In the genomic region with DNA sequence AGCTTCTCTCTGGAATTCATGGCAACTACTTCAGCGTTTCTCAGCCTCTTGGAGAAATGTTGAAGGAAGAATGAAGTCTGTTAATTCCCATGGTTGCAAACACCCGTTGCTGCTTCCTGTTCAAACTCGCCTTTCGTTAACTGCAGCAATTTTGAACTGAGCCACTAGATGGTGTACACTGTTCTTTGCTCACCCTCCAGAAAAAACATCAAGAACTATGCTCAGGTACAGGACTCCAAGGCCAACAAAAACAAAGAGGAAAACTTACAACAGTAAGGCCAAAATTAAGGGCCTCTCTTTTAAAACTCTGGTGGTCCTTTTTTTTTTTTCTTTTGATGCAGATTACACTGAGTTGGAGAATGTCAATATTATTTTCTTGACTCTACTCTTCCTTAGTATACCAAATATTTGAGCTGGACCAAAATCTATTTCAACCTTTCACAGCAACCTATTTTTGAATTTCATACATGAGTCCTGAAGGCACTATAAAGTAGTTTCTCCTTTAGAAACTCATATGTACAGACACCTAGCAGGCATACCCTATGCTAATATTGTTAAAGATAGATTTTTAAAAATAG, we compare ENCODE assay signal across 2 cellular contexts.
TF ChIP-seq lines count a peak whose summit lies in the region.

No MANE protein-coding gene starts in this region.

TF ChIP-seq in GM23338, 12 proteins besides CTCF, POLR2A, EP300 and RAD21 (continued from another document):
- TF ChIP-seq, protein P1, sequence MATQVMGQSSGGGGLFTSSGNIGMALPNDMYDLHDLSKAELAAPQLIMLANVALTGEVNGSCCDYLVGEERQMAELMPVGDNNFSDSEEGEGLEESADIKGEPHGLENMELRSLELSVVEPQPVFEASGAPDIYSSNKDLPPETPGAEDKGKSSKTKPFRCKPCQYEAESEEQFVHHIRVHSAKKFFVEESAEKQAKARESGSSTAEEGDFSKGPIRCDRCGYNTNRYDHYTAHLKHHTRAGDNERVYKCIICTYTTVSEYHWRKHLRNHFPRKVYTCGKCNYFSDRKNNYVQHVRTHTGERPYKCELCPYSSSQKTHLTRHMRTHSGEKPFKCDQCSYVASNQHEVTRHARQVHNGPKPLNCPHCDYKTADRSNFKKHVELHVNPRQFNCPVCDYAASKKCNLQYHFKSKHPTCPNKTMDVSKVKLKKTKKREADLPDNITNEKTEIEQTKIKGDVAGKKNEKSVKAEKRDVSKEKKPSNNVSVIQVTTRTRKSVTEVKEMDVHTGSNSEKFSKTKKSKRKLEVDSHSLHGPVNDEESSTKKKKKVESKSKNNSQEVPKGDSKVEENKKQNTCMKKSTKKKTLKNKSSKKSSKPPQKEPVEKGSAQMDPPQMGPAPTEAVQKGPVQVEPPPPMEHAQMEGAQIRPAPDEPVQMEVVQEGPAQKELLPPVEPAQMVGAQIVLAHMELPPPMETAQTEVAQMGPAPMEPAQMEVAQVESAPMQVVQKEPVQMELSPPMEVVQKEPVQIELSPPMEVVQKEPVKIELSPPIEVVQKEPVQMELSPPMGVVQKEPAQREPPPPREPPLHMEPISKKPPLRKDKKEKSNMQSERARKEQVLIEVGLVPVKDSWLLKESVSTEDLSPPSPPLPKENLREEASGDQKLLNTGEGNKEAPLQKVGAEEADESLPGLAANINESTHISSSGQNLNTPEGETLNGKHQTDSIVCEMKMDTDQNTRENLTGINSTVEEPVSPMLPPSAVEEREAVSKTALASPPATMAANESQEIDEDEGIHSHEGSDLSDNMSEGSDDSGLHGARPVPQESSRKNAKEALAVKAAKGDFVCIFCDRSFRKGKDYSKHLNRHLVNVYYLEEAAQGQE (IDR thresholded peaks at IDR 0.05; ENCODE audit: unreplicated experiment): no peak
- no peak for TF ChIP-seq CREB1 (CRISPR knock-in tag; IDR thresholded peaks at IDR 0.05; ENCODE audit: low read depth)
- TF ChIP-seq, protein P2, sequence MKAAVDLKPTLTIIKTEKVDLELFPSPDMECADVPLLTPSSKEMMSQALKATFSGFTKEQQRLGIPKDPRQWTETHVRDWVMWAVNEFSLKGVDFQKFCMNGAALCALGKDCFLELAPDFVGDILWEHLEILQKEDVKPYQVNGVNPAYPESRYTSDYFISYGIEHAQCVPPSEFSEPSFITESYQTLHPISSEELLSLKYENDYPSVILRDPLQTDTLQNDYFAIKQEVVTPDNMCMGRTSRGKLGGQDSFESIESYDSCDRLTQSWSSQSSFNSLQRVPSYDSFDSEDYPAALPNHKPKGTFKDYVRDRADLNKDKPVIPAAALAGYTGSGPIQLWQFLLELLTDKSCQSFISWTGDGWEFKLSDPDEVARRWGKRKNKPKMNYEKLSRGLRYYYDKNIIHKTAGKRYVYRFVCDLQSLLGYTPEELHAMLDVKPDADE (IDR thresholded peaks at IDR 0.05): 0 out of 2 replicates have a peak, but pooled peaks have one; percentile 19

TF ChIP-seq in Ishikawa, 13 proteins besides CTCF, POLR2A, EP300 and RAD21 (continued from another document):
- TF ChIP-seq, protein P1 (IDR thresholded peaks at IDR 0.05; ENCODE audit: low read depth): no peak
- TF ChIP-seq YY1 (IDR thresholded peaks at IDR 0.05; ENCODE audit: low read depth) (no peak), ZBTB7A (IDR thresholded peaks at IDR 0.05; ENCODE audit: low read depth) (no peak)
